1 cellular context compared by ENCODE assay signal in genomic region chr5:157540707-157541451, GRCh38.
TF ChIP-seq lines count a peak whose summit lies in the region.

No MANE protein-coding gene starts in this region.

TF ChIP-seq in SK-N-SH, 30 proteins besides CTCF, POLR2A, EP300 and RAD21 (continued from another document):
- TF ChIP-seq, protein P1, sequence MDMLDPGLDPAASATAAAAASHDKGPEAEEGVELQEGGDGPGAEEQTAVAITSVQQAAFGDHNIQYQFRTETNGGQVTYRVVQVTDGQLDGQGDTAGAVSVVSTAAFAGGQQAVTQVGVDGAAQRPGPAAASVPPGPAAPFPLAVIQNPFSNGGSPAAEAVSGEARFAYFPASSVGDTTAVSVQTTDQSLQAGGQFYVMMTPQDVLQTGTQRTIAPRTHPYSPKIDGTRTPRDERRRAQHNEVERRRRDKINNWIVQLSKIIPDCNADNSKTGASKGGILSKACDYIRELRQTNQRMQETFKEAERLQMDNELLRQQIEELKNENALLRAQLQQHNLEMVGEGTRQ (IDR thresholded peaks at IDR 0.05; ENCODE audit: borderline replicate concordance, low read depth, low read length) = peak; percentile 16; the same call in 1 of the 2 replicates
- TF ChIP-seq, protein P2, sequence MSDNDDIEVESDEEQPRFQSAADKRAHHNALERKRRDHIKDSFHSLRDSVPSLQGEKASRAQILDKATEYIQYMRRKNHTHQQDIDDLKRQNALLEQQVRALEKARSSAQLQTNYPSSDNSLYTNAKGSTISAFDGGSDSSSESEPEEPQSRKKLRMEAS (IDR thresholded peaks at IDR 0.05; ENCODE audit: low read depth) = 0 out of 2 replicates have a peak, but pooled peaks have one; percentile 51
